8 cellular contexts compared by ENCODE assay signal in genomic region chr18:34978533-34978893, GRCh38.
DNase-seq lines count a peak whose midpoint lies in the region; ATAC-seq and TF ChIP-seq lines count a peak whose summit lies in the region.

No MANE protein-coding gene starts in this region.

- no peak for ATAC-seq in GM21737 (IDR thresholded peaks at IDR 0.05; ENCODE audit: unreplicated experiment)

- dilution Hi-C loops in mammary epithelial cell (cut with HindIII; ENCODE audit: low sequenced_read_pairs), result no loop called here

- no peak overlapping the region for H3K9ac ChIP-seq in HUES48 (ENCODE audit: low read depth, low read length)
- peak overlapping the region; percentile 86 for H3K9ac ChIP-seq in mammary epithelial cell (ENCODE audit: insufficient read depth, low read length)

- H4K20me1 ChIP-seq in mammary epithelial cell (ENCODE audit: insufficient read depth, low read length), result no peaks in the 10 kb centered on the region

- H3K4me3 ChIP-seq in HUES48 (ENCODE audit: low read depth, low read length) (peak overlapping the region; percentile 70), mammary epithelial cell (replicated peaks in 1 of 3; ENCODE audit: insufficient read depth in 1 of 3, low read depth in 2 of 3, low read length in 3 of 3) (peak overlapping the region; percentile 36 to 53 (median 52))

- H3K36me3 ChIP-seq in HUES48 (ENCODE audit: control insufficient read depth, insufficient read depth, low read length) (no peaks in the 10 kb centered on the region), mammary epithelial cell (ENCODE audit: insufficient read depth, low read length) (no peaks in the 10 kb centered on the region)

- no TSS peak for BruUV-seq in mammary epithelial cell (replicated peaks; lab: Mats Ljungman, UMichigan)

- H3K4me1 ChIP-seq in HUES48 (ENCODE audit: control insufficient read depth, insufficient read depth, low read length) (peaks cover 19% of the 10 kb centered on the region), mammary epithelial cell (ENCODE audit: insufficient read depth, low read length) (peaks cover 28% of the 10 kb centered on the region)

- intact Hi-C loops in mammary epithelial cell (cut with micrococcal nuclease), result loop anchor here (10.0 kb wide), 2 partner anchors 274 to 366 kb away; partner anchors contain the start of gene ZNF24

- H3K27ac ChIP-seq in 22Rv1 (peak overlapping the region; percentile 89), HUES48 (ENCODE audit: low read depth, low read length) (peak overlapping the region; percentile 42), mammary epithelial cell (ENCODE audit: insufficient read depth, low read depth, low read length) (peak overlapping the region; percentile 81)

- no peaks in the 10 kb centered on the region for H3K9me3 ChIP-seq in HUES48 (ENCODE audit: control insufficient read depth, insufficient read depth, low read length)
- no peaks in the 10 kb centered on the region for H3K9me3 ChIP-seq in mammary epithelial cell (replicated peaks; ENCODE audit: insufficient read depth, low read length)

- H3K79me2 ChIP-seq in mammary epithelial cell (ENCODE audit: insufficient read depth, low read length), result no peaks in the 10 kb centered on the region

- CTCF ChIA-PET in mammary epithelial cell (lab: Charles Lee; ENCODE audit: low non-redundant PET), result no interaction called here

- H3K27me3 ChIP-seq in HUES48 (ENCODE audit: control insufficient read depth, insufficient read depth, low read length) (peaks cover 74% of the 10 kb centered on the region), mammary epithelial cell (ENCODE audit: insufficient read depth, low read length) (peaks cover 15% of the 10 kb centered on the region)

- 0% methylated on average over 5 of the region's 5 CpGs for WGBS in mammary epithelial cell (ENCODE audit: low coverage, missing lambda C conversion rate)

- in situ Hi-C loops in mammary epithelial cell (cut with MboI; ENCODE audit: low sequenced_read_pairs in 2 of 2), result no loop called here

- peak overlapping the region; percentile 73 for H2AFZ ChIP-seq in mammary epithelial cell (ENCODE audit: low read depth, low read length)

- TF ChIP-seq CTCF in 22Rv1 (IDR thresholded peaks at IDR 0.05) (no peak), mammary epithelial cell (conservative IDR thresholded peaks at IDR 0.05 in 1 of 2, IDR thresholded peaks at IDR 0.05 in 1 of 2; ENCODE audit: extremely low read depth in 1 of 2, insufficient read depth in 1 of 2, low read depth in 1 of 2, low read length in 2 of 2) (no peak)

- H3K4me2 ChIP-seq in mammary epithelial cell (ENCODE audit: insufficient read depth, low read depth, low read length), result peak overlapping the region; percentile 98

- DNase-seq in mammary epithelial cell (no peak), midbrain (lab: John Stamatoyannopoulos, UW) (peak; percentile 71), RPMI8226 (no peak), SHP77 treated with DMSO at 0.1 percent for 48 hours (lab: John Stamatoyannopoulos, UW) (no peak), AG08396 (ENCODE audit: low spot score) (no peak)
